Comparison of ENCODE assay signal across 8 cellular contexts in genomic region chr2:111219285-111219684, GRCh38.
DNase-seq lines count a peak whose midpoint lies in the region; ATAC-seq, FAIRE-seq and TF ChIP-seq lines count a peak whose summit lies in the region.

No MANE protein-coding gene starts in this region.

- intact Hi-C loops in activated T-helper 1 cell treated with anti-CD3 and anti-CD28 coated beads, Interleukin-12 subunit alpha, Interleukin-12 subunit beta, Interleukin-2, Interleukin-4 antibody, amounts not matched to agents 30 ng/mL and 10 ng/mL and 1 ng/mL, durations not matched to agents 14 hours and 24 hours and 36 hours (cut with micrococcal nuclease): no loop called here
- intact Hi-C loops in adrenal gland (cut with DNase I): no loop called here

- peaks cover 18% of the 10 kb centered on the region for H3K36me3 Mint-ChIP-seq in nephron progenitor cell (ENCODE audit: low read depth)
- H3K36me3 Mint-ChIP-seq in activated T-helper 1 cell treated with anti-CD3 and anti-CD28 coated beads, Interleukin-12 subunit alpha, Interleukin-12 subunit beta, Interleukin-2, Interleukin-4 antibody, amounts not matched to agents 30 ng/mL and 10 ng/mL and 1 ng/mL, durations not matched to agents 14 hours and 24 hours and 36 hours (ENCODE audit: low read depth): peaks cover 25% of the 10 kb centered on the region

- H3K27me3 ChIP-seq in adrenal gland: no peaks in the 10 kb centered on the region

- WGBS in adrenal gland, 4 donors: 75 to 83% (median 80%) methylated on average over 6 of the region's 6 CpGs

- ATAC-seq in HG02884 (IDR thresholded peaks at IDR 0.05; ENCODE audit: unreplicated experiment): peak; percentile 91

- TF ChIP-seq CTCF in nephron progenitor cell (IDR thresholded peaks at IDR 0.05) (no peak), adrenal gland (IDR thresholded peaks at IDR 0.05) (no peak)

- peaks cover 7% of the 10 kb centered on the region for H3K4me1 Mint-ChIP-seq in nephron progenitor cell
- H3K4me1 Mint-ChIP-seq in activated T-helper 1 cell treated with anti-CD3 and anti-CD28 coated beads, Interleukin-12 subunit alpha, Interleukin-12 subunit beta, Interleukin-2, Interleukin-4 antibody, amounts not matched to agents 30 ng/mL and 10 ng/mL and 1 ng/mL, durations not matched to agents 14 hours and 24 hours and 36 hours (ENCODE audit: low read depth): peaks cover 16% of the 10 kb centered on the region

- H3K36me3 ChIP-seq in adrenal gland (replicated peaks in 1 of 2): no peaks in the 10 kb centered on the region

- no peak overlapping the region for H3K4me3 Mint-ChIP-seq in nephron progenitor cell
- no peak overlapping the region for H3K4me3 Mint-ChIP-seq in activated T-helper 1 cell treated with anti-CD3 and anti-CD28 coated beads, Interleukin-12 subunit alpha, Interleukin-12 subunit beta, Interleukin-2, Interleukin-4 antibody, amounts not matched to agents 30 ng/mL and 10 ng/mL and 1 ng/mL, durations not matched to agents 14 hours and 24 hours and 36 hours

- H3K9me3 Mint-ChIP-seq in nephron progenitor cell: peaks cover 30% of the 10 kb centered on the region
- peaks cover 17% of the 10 kb centered on the region for H3K9me3 Mint-ChIP-seq in activated T-helper 1 cell treated with anti-CD3 and anti-CD28 coated beads, Interleukin-12 subunit alpha, Interleukin-12 subunit beta, Interleukin-2, Interleukin-4 antibody, amounts not matched to agents 30 ng/mL and 10 ng/mL and 1 ng/mL, durations not matched to agents 14 hours and 24 hours and 36 hours

- no peak overlapping the region for H3K27ac Mint-ChIP-seq in nephron progenitor cell
- no peak overlapping the region for H3K27ac Mint-ChIP-seq in activated T-helper 1 cell treated with anti-CD3 and anti-CD28 coated beads, Interleukin-12 subunit alpha, Interleukin-12 subunit beta, Interleukin-2, Interleukin-4 antibody, amounts not matched to agents 30 ng/mL and 10 ng/mL and 1 ng/mL, durations not matched to agents 14 hours and 24 hours and 36 hours

- no peaks in the 10 kb centered on the region for H3K4me1 ChIP-seq in adrenal gland (replicated peaks in 1 of 2)

- peaks cover 13% of the 10 kb centered on the region for H3K27me3 Mint-ChIP-seq in nephron progenitor cell (ENCODE audit: low read depth, poor library complexity)
- H3K27me3 Mint-ChIP-seq in activated T-helper 1 cell treated with anti-CD3 and anti-CD28 coated beads, Interleukin-12 subunit alpha, Interleukin-12 subunit beta, Interleukin-2, Interleukin-4 antibody, amounts not matched to agents 30 ng/mL and 10 ng/mL and 1 ng/mL, durations not matched to agents 14 hours and 24 hours and 36 hours (ENCODE audit: insufficient read depth): peaks cover 4% of the 10 kb centered on the region

- H3K27ac ChIP-seq in adrenal gland: no peak overlapping the region

- DNase-seq in GM19239 (ENCODE audit: insufficient read length, low spot score) (no peak), NOMO-1 treated with DMSO at 0.1 percent for 48 hours (lab: John Stamatoyannopoulos, UW; ENCODE audit: unreplicated experiment) (peak; percentile 83), nephron progenitor cell (peak; percentile 20), ACHN (no peak), adrenal gland (no peak)
- no peak for DNase-seq in activated T-helper 1 cell treated with anti-CD3 and anti-CD28 coated beads, Interleukin-12 subunit alpha, Interleukin-12 subunit beta, Interleukin-2, Interleukin-4 antibody, amounts not matched to agents 30 ng/mL and 10 ng/mL and 1 ng/mL, durations not matched to agents 14 hours and 24 hours and 36 hours (ENCODE audit: low spot score)
- no peak for DNase-seq in stimulated activated CD4-positive, alpha-beta T cell treated with anti-CD3 and anti-CD28 coated beads, Interleukin-15, amount 100 ng/mL, for 24 hours

- no peak for TF ChIP-seq POLR2A in adrenal gland (IDR thresholded peaks at IDR 0.05)

- H3K9me3 ChIP-seq in adrenal gland (replicated peaks in 1 of 3): peaks cover 0 to 5% (median 0%) of the 10 kb centered on the region in 3 donors

- no peak overlapping the region for H3K4me3 ChIP-seq in adrenal gland

- peak; percentile 92 for FAIRE-seq in GM19239 (lab: Jason Lieb, UNC)

- in situ Hi-C loops in ACHN (cut with HindIII; ENCODE audit: low pct_ligation_motif_present, low pct_unique_long_range_greater_than_20kb, low sequenced_read_pairs): no loop called here

Comparison
In these comparisons a context has a peak if more than half of its experiments do, and no peak if none do; other contexts are left out.
1. DNase-seq: peak in NOMO-1 treated with DMSO at 0.1 percent for 48 hours (single experiment) and nephron progenitor cell (single experiment); none in GM19239 (single experiment), activated T-helper 1 cell treated with anti-CD3 and anti-CD28 coated beads, Interleukin-12 subunit alpha, Interleukin-12 subunit beta, Interleukin-2, Interleukin-4 antibody, amounts not matched to agents 30 ng/mL and 10 ng/mL and 1 ng/mL, durations not matched to agents 14 hours and 24 hours and 36 hours (single experiment), ACHN (single experiment), adrenal gland (0 of 7) and stimulated activated CD4-positive, alpha-beta T cell treated with anti-CD3 and anti-CD28 coated beads, Interleukin-15, amount 100 ng/mL, for 24 hours (single experiment).